Comparison of ENCODE assay signal across 8 cellular contexts in genomic region chr1:181043025-181043880, GRCh38. TPM values are rescaled to one million over a fixed set of nuclear protein-coding genes. Genes with fewer than 3 reads are reported as not detected.
A peak's percentile ranks its signal among the peaks of the same experiment; 100 is the strongest.
DNase-seq lines count a peak whose midpoint lies in the region; ATAC-seq and TF ChIP-seq lines count a peak whose summit lies in the region.

No MANE protein-coding gene starts in this region.

- H3K27ac ChIP-seq in right atrium auricular region (no peak overlapping the region), vagina (peak overlapping the region; percentile 15)

- H3K4me1 ChIP-seq in right atrium auricular region (peaks cover 0 to 16% of the 10 kb centered on the region in 2 donors), vagina (peaks cover 24% of the 10 kb centered on the region)

- no peak for TF ChIP-seq POLR2A in vagina (IDR thresholded peaks at IDR 0.05)

- TF ChIP-seq CTCF in right atrium auricular region (IDR thresholded peaks at IDR 0.05) = no peak
- no peak for TF ChIP-seq CTCF in vagina (IDR thresholded peaks at IDR 0.05)

- DNase-seq in Right ventricle myocardium superior = no peak
- DNase-seq in right atrium auricular region (ENCODE audit: low spot score) = no peak
- DNase-seq in NOMO-1 (lab: John Stamatoyannopoulos, UW; ENCODE audit: unreplicated experiment in 2 of 2) = peak; percentile 73 to 91
- DNase-seq in vagina (ENCODE audit: extremely low spot score in 2 of 2) = no peak
- no peak for DNase-seq in Ammon's horn (ENCODE audit: low spot score)

- H3K36me3 ChIP-seq in right atrium auricular region (no peaks in the 10 kb centered on the region), vagina (no peaks in the 10 kb centered on the region)

- ATAC-seq in Right ventricle myocardium superior (ENCODE audit: poor library complexity) (peak; percentile 40), esophagus mucosa (peak; percentile 86), HG02678 (IDR thresholded peaks at IDR 0.05; ENCODE audit: unreplicated experiment) (no peak), GM21825 (IDR thresholded peaks at IDR 0.05; ENCODE audit: unreplicated experiment) (no peak)

- H3K4me3 ChIP-seq in right atrium auricular region (no peak overlapping the region), vagina (no peak overlapping the region)

- H3K9me3 ChIP-seq in right atrium auricular region (no peaks in the 10 kb centered on the region), vagina (no peaks in the 10 kb centered on the region)

- H3K27me3 ChIP-seq in right atrium auricular region (no peaks in the 10 kb centered on the region), vagina (no peaks in the 10 kb centered on the region)

- intact Hi-C loops in Right ventricle myocardium superior (cut with DNase I) (no loop called here), vagina (cut with DNase I) (no loop called here)

RNA-seq across cellular contexts. Expression of gene MR1, which starts 9.5 kb away (rescaled TPM):
- total RNA-seq in Right ventricle myocardium superior (3.3 TPM), right atrium auricular region (1 to 10 TPM; 9.9 to 10.0 TPM), esophagus mucosa (16.3 TPM), vagina (12.8 TPM)

RNA-seq across cellular contexts. Expression of gene STX6, which starts 20.6 kb away (rescaled TPM):
- total RNA-seq in Right ventricle myocardium superior (6.0 TPM), right atrium auricular region (10 to 100 TPM in 1 of 2 donors, 1 to 10 TPM in 1; 6.6 to 12.0 TPM), esophagus mucosa (26.3 TPM), vagina (23.3 TPM)

RNA-seq across cellular contexts. Expression of gene IER5, which starts 45.2 kb away (rescaled TPM):
- total RNA-seq in Right ventricle myocardium superior = 15.1 TPM
- 10 to 100 TPM; 25.6 to 55.1 TPM for total RNA-seq in right atrium auricular region
- total RNA-seq in esophagus mucosa = 21.4 TPM
- 13.0 TPM for total RNA-seq in vagina

Comparison
In these comparisons a context has a peak if more than half of its experiments do, and no peak if none do; other contexts are left out.
1. ATAC-seq: peak in Right ventricle myocardium superior (single experiment) and esophagus mucosa (single experiment); none in HG02678 (single experiment) and GM21825 (single experiment).
2. DNase-seq: peak in NOMO-1 (2 of 2); none in Right ventricle myocardium superior (single experiment), right atrium auricular region (single experiment), vagina (0 of 2) and Ammon's horn (single experiment).